7 cellular contexts compared by ENCODE assay signal in genomic region chr2:170815746-170816498, GRCh38. TPM values are rescaled to one million over a fixed set of nuclear protein-coding genes. Genes with fewer than 3 reads are reported as not detected.
DNase-seq lines count a peak whose midpoint lies in the region; ATAC-seq, FAIRE-seq and TF ChIP-seq lines count a peak whose summit lies in the region.

No MANE protein-coding gene starts in this region.

- peak overlapping the region; percentile 58 for H3K4me3 ChIP-seq in Loucy (ENCODE audit: low read length, poor library complexity, severe bottlenecking)
- H3K4me3 ChIP-seq in heart right ventricle = peak overlapping the region in 9 of 10 donors; percentile 24 to 56 (median 45)
- H3K4me3 ChIP-seq in prostate gland = peak overlapping the region; percentile 28 to 36

- H3K27me3 ChIP-seq in Loucy (ENCODE audit: insufficient read depth, low read length, poor library complexity, severe bottlenecking) (peaks cover 4% of the 10 kb centered on the region), heart right ventricle (peaks cover 54 to 91% (median 83%) of the 10 kb centered on the region in 7 donors), prostate gland (replicated peaks; ENCODE audit: insufficient read depth) (peaks cover 39% of the 10 kb centered on the region)

- H3K4me1 Mint-ChIP-seq in activated naive CD4-positive, alpha-beta T cell treated with anti-CD3 and anti-CD28 coated beads, Interleukin-2, amount 10 ng/mL, durations not matched to agents 7 days and 5 days = peaks cover 59% of the 10 kb centered on the region

- H3K79me2 ChIP-seq in Loucy (ENCODE audit: insufficient read depth, low read length) = no peaks in the 10 kb centered on the region

- H2AFZ ChIP-seq in Loucy (ENCODE audit: low read length) = no peak overlapping the region

- peak in 7 of 8 donors; percentile 51 to 79 (median 62) for ATAC-seq in heart right ventricle
- ATAC-seq in HG03442 (IDR thresholded peaks at IDR 0.05; ENCODE audit: unreplicated experiment) = no peak

- H3K36me3 Mint-ChIP-seq in activated naive CD4-positive, alpha-beta T cell treated with anti-CD3 and anti-CD28 coated beads, Interleukin-2, amount 10 ng/mL, durations not matched to agents 7 days and 5 days = no peaks in the 10 kb centered on the region

- H3K27ac Mint-ChIP-seq in activated naive CD4-positive, alpha-beta T cell treated with anti-CD3 and anti-CD28 coated beads, Interleukin-2, amount 10 ng/mL, durations not matched to agents 7 days and 5 days = peak overlapping the region; percentile 73

- DNase-seq in GM12892 (ENCODE audit: insufficient read length) (peak; percentile 73), SHP77 treated with DMSO at 0.1 percent for 48 hours (lab: John Stamatoyannopoulos, UW) (peak; percentile 4), heart right ventricle (peak; percentile 48 to 54), prostate gland (ENCODE audit: low spot score) (peak; percentile 64)
- DNase-seq in activated naive CD4-positive, alpha-beta T cell treated with anti-CD3 and anti-CD28 coated beads, Interleukin-2, amount 10 ng/mL, durations not matched to agents 7 days and 5 days = peak; percentile 77

- no peaks in the 10 kb centered on the region for H3K9me3 Mint-ChIP-seq in activated naive CD4-positive, alpha-beta T cell treated with anti-CD3 and anti-CD28 coated beads, Interleukin-2, amount 10 ng/mL, durations not matched to agents 7 days and 5 days

- peak overlapping the region; percentile 31 for H3K4me3 Mint-ChIP-seq in activated naive CD4-positive, alpha-beta T cell treated with anti-CD3 and anti-CD28 coated beads, Interleukin-2, amount 10 ng/mL, durations not matched to agents 7 days and 5 days

- intact Hi-C loops in heart right ventricle (cut with DNase I) = loop anchor here in 9 of 10 donors (2.0 to 10.0 kb wide), 8 partner anchors 101 to 871 kb away; partner anchors contain the start of gene SP5 (in 1 of the 9)
- intact Hi-C loops in prostate gland (cut with DNase I) = loop anchor here (2.0 to 10.0 kb wide), 2 partner anchors 321 to 445 kb away; no protein-coding TSS in a partner anchor

- H3K9me3 ChIP-seq in Loucy (ENCODE audit: insufficient read depth, low read depth, low read length) (no peaks in the 10 kb centered on the region), heart right ventricle (no peaks in the 10 kb centered on the region), prostate gland (no peaks in the 10 kb centered on the region)

- no peaks in the 10 kb centered on the region for H4K20me1 ChIP-seq in Loucy (ENCODE audit: insufficient read depth, low read length, poor library complexity, severe bottlenecking)

- peak overlapping the region; percentile 67 for H3K4me2 ChIP-seq in Loucy (ENCODE audit: low read depth, low read length, poor library complexity, severe bottlenecking)

- peak; percentile 67 for FAIRE-seq in GM12892 (lab: Jason Lieb, UNC)

- peaks cover 84% of the 10 kb centered on the region for H3K27me3 Mint-ChIP-seq in activated naive CD4-positive, alpha-beta T cell treated with anti-CD3 and anti-CD28 coated beads, Interleukin-2, amount 10 ng/mL, durations not matched to agents 7 days and 5 days

- H3K4me1 ChIP-seq in Loucy (ENCODE audit: insufficient read depth, low read length, poor library complexity, severe bottlenecking) (peaks cover 8% of the 10 kb centered on the region), heart right ventricle (peaks cover 26 to 74% (median 54%) of the 10 kb centered on the region in 9 donors), prostate gland (replicated peaks) (peaks cover 28% of the 10 kb centered on the region)

- 1 to 2% methylated on average over 52 of the region's 52 CpGs for WGBS in heart right ventricle, 2 donors
- WGBS in prostate gland = 3% methylated on average over 52 of the region's 52 CpGs

- TF ChIP-seq POLR2A in GM12892 (IDR thresholded peaks at IDR 0.05; ENCODE audit: low read depth, low read length) = no peak
- TF ChIP-seq POLR2A in prostate gland (IDR thresholded peaks at IDR 0.05) = no peak

- H3K9ac ChIP-seq in Loucy (ENCODE audit: low read depth, low read length, poor library complexity, severe bottlenecking) = no peak overlapping the region

- CTCF ChIA-PET in activated naive CD4-positive, alpha-beta T cell treated with anti-CD3 and anti-CD28 coated beads, Interleukin-2, amount 10 ng/mL, durations not matched to agents 7 days and 5 days (lab: Charles Lee) = interaction anchor here (0.7 to 2.8 kb wide), 13 partner anchors 10 to 577 kb away, joined by 3 to 15 read pairs (median 6); no protein-coding TSS in a partner anchor

- TF ChIP-seq CTCF in Loucy (conservative IDR thresholded peaks at IDR 0.05; ENCODE audit: low read length) (peak; percentile 68), heart right ventricle (IDR thresholded peaks at IDR 0.05) (peak; percentile 59 to 77 (median 75)), prostate gland (IDR thresholded peaks at IDR 0.05) (peak; percentile 44 to 89 (median 71))

- no peaks in the 10 kb centered on the region for H3K9me2 ChIP-seq in Loucy (replicated peaks; ENCODE audit: low read depth, low read length)

- no peaks in the 10 kb centered on the region for H3K36me3 ChIP-seq in Loucy (ENCODE audit: insufficient read depth, low read length)
- no peaks in the 10 kb centered on the region for H3K36me3 ChIP-seq in heart right ventricle
- no peaks in the 10 kb centered on the region for H3K36me3 ChIP-seq in prostate gland

- H3F3A ChIP-seq in Loucy (ENCODE audit: low read depth) = no peaks in the 10 kb centered on the region

- H3K27ac ChIP-seq in heart right ventricle (no peak overlapping the region), prostate gland (no peak overlapping the region)

RNA-seq across cellular contexts. Expression of gene GAD1, which starts 0.8 kb away (rescaled TPM):
- 0.59 TPM for polyA plus RNA-seq in GM12892 (2012; ENCODE audit: missing spikeins)
- under 1 TPM in 1 of 10 donors, not detected in 9; 0.13 TPM for total RNA-seq in heart right ventricle
- polyA plus RNA-seq in heart right ventricle = under 1 TPM; 0.03 to 0.15 TPM
- 10 to 100 TPM in 1 of 2 donors, 1 to 10 TPM in 1; 2.9 to 16.7 TPM for total RNA-seq in prostate gland

RNA-seq across cellular contexts. Expression of gene ERICH2, which starts 45.7 kb away (rescaled TPM):
- not detected for polyA plus RNA-seq in GM12892 (2012; ENCODE audit: missing spikeins)
- 1 to 10 TPM in 7 of 10 donors, under 1 TPM in 3; 0.46 to 2.3 (median 1.5) TPM for total RNA-seq in heart right ventricle
- under 1 TPM; 0.45 to 0.66 TPM for polyA plus RNA-seq in heart right ventricle
- under 1 TPM in 1 of 2 donors, not detected in 1; 0.73 TPM for total RNA-seq in prostate gland

Comparison
In these comparisons a context has a peak if more than half of its experiments do, and no peak if none do; other contexts are left out.
1. DNase-seq: peak in every context shown above with its lines; median percentile 77 in activated naive CD4-positive, alpha-beta T cell treated with anti-CD3 and anti-CD28 coated beads, Interleukin-2, amount 10 ng/mL, durations not matched to agents 7 days and 5 days; 73 in GM12892; 64 in prostate gland; 51 in heart right ventricle; 4 in SHP77 treated with DMSO at 0.1 percent for 48 hours.